Comparison of ENCODE assay signal across 18 cellular contexts in genomic region chr21:39040494-39041110, GRCh38.
DNase-seq lines count a peak whose midpoint lies in the region; ATAC-seq, FAIRE-seq and TF ChIP-seq lines count a peak whose summit lies in the region.
"Had no signal": no experiment of that assay in that cellular context is flagged by ENCODE, and none has a peak within 500 bp of the region (broad histone marks: within the 10 kb centered on the region; RNA-seq: fewer than 3 reads in every experiment).

No MANE protein-coding gene starts in this region.

- H3K4me3 ChIP-seq in kidney (ENCODE audit: low read length in 2 of 2) (no peak overlapping the region), skeletal muscle tissue (ENCODE audit: low read length in 3 of 3) (no peak overlapping the region)
- H3K4me3 ChIP-seq: GM12878, Peyer's patch, testis had no signal

- no peak overlapping the region for H3K4me3 Mint-ChIP-seq in activated T-helper 2 cell treated with anti-CD3 and anti-CD28 coated beads, Interferon-gamma antibody, Interleukin-2, Interleukin-4, amounts not matched to agents 10 μg/mL and 5 μg/mL and 100 μg/mL, durations not matched to agents 14 hours and 24 hours and 36 hours (ENCODE audit: low read depth)
- H3K4me3 Mint-ChIP-seq in HFFc6 = no peak overlapping the region
- no peak overlapping the region for H3K4me3 Mint-ChIP-seq in activated CD4-positive, alpha-beta memory T cell treated with anti-CD3 and anti-CD28 coated beads, Interleukin-2, amount 10 ng/mL, durations not matched to agents 7 days and 5 days
- H3K4me3 Mint-ChIP-seq: activated naive CD8-positive, alpha-beta T cell treated with anti-CD3 and anti-CD28 coated beads, Interleukin-2, amount 50 U/mL, for 24 hours had no signal

- H3K36me3 Mint-ChIP-seq in activated T-helper 2 cell treated with anti-CD3 and anti-CD28 coated beads, Interferon-gamma antibody, Interleukin-2, Interleukin-4, amounts not matched to agents 10 μg/mL and 5 μg/mL and 100 μg/mL, durations not matched to agents 14 hours and 24 hours and 36 hours (ENCODE audit: low read depth) = peaks cover 5% of the 10 kb centered on the region
- H3K36me3 Mint-ChIP-seq in HFFc6 (ENCODE audit: low read depth) = no peaks in the 10 kb centered on the region
- H3K36me3 Mint-ChIP-seq in activated CD4-positive, alpha-beta memory T cell treated with anti-CD3 and anti-CD28 coated beads, Interleukin-2, amount 10 ng/mL, durations not matched to agents 7 days and 5 days (ENCODE audit: low read depth) = no peaks in the 10 kb centered on the region

- H3K4me1 ChIP-seq in kidney (ENCODE audit: control insufficient read depth in 1 of 2, insufficient read depth in 1 of 2, low read depth in 1 of 2, low read length in 2 of 2) (no peaks in the 10 kb centered on the region), skeletal muscle tissue (ENCODE audit: control insufficient read depth in 3 of 3, insufficient read depth in 3 of 3, low read length in 3 of 3) (peaks cover 6 to 15% (median 9%) of the 10 kb centered on the region in 3 donors)
- H3K4me1 ChIP-seq: Peyer's patch, testis had no signal

- no peaks in the 10 kb centered on the region for H3K36me3 ChIP-seq in kidney (ENCODE audit: control insufficient read depth in 1 of 2, insufficient read depth in 2 of 2, low read length in 2 of 2)
- H3K36me3 ChIP-seq in skeletal muscle tissue (ENCODE audit: control insufficient read depth in 3 of 3, insufficient read depth in 3 of 3, low read length in 3 of 3) = no peaks in the 10 kb centered on the region
- H3K36me3 ChIP-seq: Peyer's patch had no signal

- no peak overlapping the region for H3K9ac ChIP-seq in kidney (ENCODE audit: low read length in 2 of 2)
- peak overlapping the region in 2 of 3 donors; percentile 6 to 30 for H3K9ac ChIP-seq in skeletal muscle tissue (ENCODE audit: low read depth in 1 of 3, low read length in 3 of 3)

- H3K4me1 Mint-ChIP-seq in activated T-helper 2 cell treated with anti-CD3 and anti-CD28 coated beads, Interferon-gamma antibody, Interleukin-2, Interleukin-4, amounts not matched to agents 10 μg/mL and 5 μg/mL and 100 μg/mL, durations not matched to agents 14 hours and 24 hours and 36 hours (ENCODE audit: low read depth) = peaks cover 29% of the 10 kb centered on the region
- peaks cover 24% of the 10 kb centered on the region for H3K4me1 Mint-ChIP-seq in HFFc6 (ENCODE audit: low read depth)
- peaks cover 9% of the 10 kb centered on the region for H3K4me1 Mint-ChIP-seq in activated CD4-positive, alpha-beta memory T cell treated with anti-CD3 and anti-CD28 coated beads, Interleukin-2, amount 10 ng/mL, durations not matched to agents 7 days and 5 days
- H3K4me1 Mint-ChIP-seq: activated naive CD8-positive, alpha-beta T cell treated with anti-CD3 and anti-CD28 coated beads, Interleukin-2, amount 50 U/mL, for 24 hours had no signal

- H3K27me3 Mint-ChIP-seq in activated T-helper 2 cell treated with anti-CD3 and anti-CD28 coated beads, Interferon-gamma antibody, Interleukin-2, Interleukin-4, amounts not matched to agents 10 μg/mL and 5 μg/mL and 100 μg/mL, durations not matched to agents 14 hours and 24 hours and 36 hours (ENCODE audit: low read depth) = no peaks in the 10 kb centered on the region
- no peaks in the 10 kb centered on the region; the same call in 1 of the 2 replicates for H3K27me3 Mint-ChIP-seq in HFFc6 (ENCODE audit: insufficient read depth)
- H3K27me3 Mint-ChIP-seq in activated CD4-positive, alpha-beta memory T cell treated with anti-CD3 and anti-CD28 coated beads, Interleukin-2, amount 10 ng/mL, durations not matched to agents 7 days and 5 days = peaks cover 5% of the 10 kb centered on the region

- peaks cover 6% of the 10 kb centered on the region for H3K9me3 Mint-ChIP-seq in activated T-helper 2 cell treated with anti-CD3 and anti-CD28 coated beads, Interferon-gamma antibody, Interleukin-2, Interleukin-4, amounts not matched to agents 10 μg/mL and 5 μg/mL and 100 μg/mL, durations not matched to agents 14 hours and 24 hours and 36 hours
- H3K9me3 Mint-ChIP-seq in HFFc6 = no peaks in the 10 kb centered on the region
- peaks cover 1% of the 10 kb centered on the region for H3K9me3 Mint-ChIP-seq in activated CD4-positive, alpha-beta memory T cell treated with anti-CD3 and anti-CD28 coated beads, Interleukin-2, amount 10 ng/mL, durations not matched to agents 7 days and 5 days
- H3K9me3 Mint-ChIP-seq: activated naive CD8-positive, alpha-beta T cell treated with anti-CD3 and anti-CD28 coated beads, Interleukin-2, amount 50 U/mL, for 24 hours had no signal

- no peaks in the 10 kb centered on the region for H3K27me3 ChIP-seq in skeletal muscle tissue (ENCODE audit: control insufficient read depth in 3 of 3, insufficient read depth in 3 of 3, low read length in 3 of 3)
- H3K27me3 ChIP-seq: Peyer's patch, testis had no signal

- DNase-seq in KBM-7 (peak; percentile 28), kidney (no peak), HFFc6 (no peak), DMS153 treated with DMSO at 0.1 percent for 48 hours (lab: John Stamatoyannopoulos, UW; ENCODE audit: unreplicated experiment) (no peak)
- DNase-seq in activated T-helper 2 cell treated with anti-CD3 and anti-CD28 coated beads, Interferon-gamma antibody, Interleukin-2, Interleukin-4, amounts not matched to agents 10 μg/mL and 5 μg/mL and 100 μg/mL, durations not matched to agents 14 hours and 24 hours and 36 hours (ENCODE audit: low spot score) = no peak
- no peak for DNase-seq in activated CD4-positive, alpha-beta memory T cell treated with anti-CD3 and anti-CD28 coated beads, Interleukin-2, amount 10 ng/mL, durations not matched to agents 7 days and 5 days
- DNase-seq: activated CD4-positive, CD25-positive, alpha-beta regulatory T cell treated with anti-CD3 and anti-CD28 coated beads, Interleukin-2, amount 50 U/mL, for 72 hours; activated naive CD8-positive, alpha-beta T cell treated with anti-CD3 and anti-CD28 coated beads, Interleukin-2, amount 50 U/mL, for 24 hours; hypothalamus; mesendoderm; NCI-H1930; NCI-H69; Peyer's patch; testis had no signal

- POLR2A ChIA-PET in activated CD4-positive, alpha-beta memory T cell treated with anti-CD3 and anti-CD28 coated beads, Interleukin-2, amount 10 ng/mL, durations not matched to agents 7 days and 5 days (lab: Charles Lee) = no interaction called here

- H3K27ac ChIP-seq in kidney (ENCODE audit: low read depth in 2 of 2, low read length in 2 of 2) = peak overlapping the region; percentile 48 to 74
- H3K27ac ChIP-seq in skeletal muscle tissue (ENCODE audit: low read depth, low read length) = peak overlapping the region; percentile 40
- H3K27ac ChIP-seq: C4-2B, testis had no signal

- TF ChIP-seq CTCF in kidney (IDR thresholded peaks at IDR 0.05; ENCODE audit: borderline replicate concordance, extremely low read depth, insufficient read depth) (no peak), HFFc6 (IDR thresholded peaks at IDR 0.05) (no peak)

- in situ Hi-C loops in KBM-7 (cut with MboI; ENCODE audit: low pct_unique_long_range_greater_than_20kb, low sequenced_read_pairs) = no loop called here

- FAIRE-seq in kidney (lab: Jason Lieb, UNC) = no peak
- FAIRE-seq: GM12878 had no signal

- no peak for ATAC-seq in HG02759 (IDR thresholded peaks at IDR 0.05; ENCODE audit: unreplicated experiment)
- ATAC-seq: activated naive CD8-positive, alpha-beta T cell treated with anti-CD3 and anti-CD28 coated beads, Interleukin-2, amount 50 U/mL, for 24 hours; GM12878 had no signal

- H3K9me3 ChIP-seq in kidney (ENCODE audit: control insufficient read depth in 1 of 2, low read length in 2 of 2) (no peaks in the 10 kb centered on the region), skeletal muscle tissue (ENCODE audit: control insufficient read depth in 3 of 3, low read length in 3 of 3) (no peaks in the 10 kb centered on the region)
- H3K9me3 ChIP-seq: Peyer's patch, testis had no signal

- H3K27ac Mint-ChIP-seq in activated T-helper 2 cell treated with anti-CD3 and anti-CD28 coated beads, Interferon-gamma antibody, Interleukin-2, Interleukin-4, amounts not matched to agents 10 μg/mL and 5 μg/mL and 100 μg/mL, durations not matched to agents 14 hours and 24 hours and 36 hours = peak overlapping the region; percentile 87
- no peak overlapping the region for H3K27ac Mint-ChIP-seq in HFFc6
- H3K27ac Mint-ChIP-seq in activated CD4-positive, alpha-beta memory T cell treated with anti-CD3 and anti-CD28 coated beads, Interleukin-2, amount 10 ng/mL, durations not matched to agents 7 days and 5 days = no peak overlapping the region
- H3K27ac Mint-ChIP-seq: activated naive CD8-positive, alpha-beta T cell treated with anti-CD3 and anti-CD28 coated beads, Interleukin-2, amount 50 U/mL, for 24 hours had no signal

- CTCF ChIA-PET in activated CD4-positive, alpha-beta memory T cell treated with anti-CD3 and anti-CD28 coated beads, Interleukin-2, amount 10 ng/mL, durations not matched to agents 7 days and 5 days (lab: Charles Lee) = no interaction called here

- intact Hi-C loops in activated T-helper 2 cell treated with anti-CD3 and anti-CD28 coated beads, Interferon-gamma antibody, Interleukin-2, Interleukin-4, amounts not matched to agents 10 μg/mL and 5 μg/mL and 100 μg/mL, durations not matched to agents 14 hours and 24 hours and 36 hours (cut with micrococcal nuclease) = no loop called here
- intact Hi-C loops in kidney (cut with DNase I) = no loop called here

Comparison
In these comparisons a context has a peak if more than half of its experiments do, and no peak if none do; other contexts are left out.
1. H3K9ac ChIP-seq: peak in skeletal muscle tissue (2 of 3); none in kidney (0 of 2).